Comparison of ENCODE assay signal across 19 cellular contexts in genomic region chr17:16033729-16034349, GRCh38.
"Had no signal": no experiment of that assay in that cellular context is flagged by ENCODE, and none has a peak within 500 bp of the region (broad histone marks: within the 10 kb centered on the region; RNA-seq: fewer than 3 reads in every experiment).

No MANE protein-coding gene starts in this region.

- H3K4me1 ChIP-seq: prostate gland, right lobe of liver had no signal

- H3K4me3 ChIP-seq: hepatocyte, prostate gland, right lobe of liver, SJCRH30 had no signal

- H3K9me3 ChIP-seq: prostate gland, right lobe of liver, SJCRH30 had no signal

- H3K27ac Mint-ChIP-seq: activated CD8-positive, alpha-beta memory T cell treated with anti-CD3 and anti-CD28 coated beads, Interleukin-2, amount 10 ng/mL, durations not matched to agents 7 days and 5 days; effector memory CD8-positive, alpha-beta T cell; mesothelial cell of epicardium; stimulated activated memory B cell treated with anti-CD40 and anti-IgM and Interleukin-4, amounts not matched to agents 10 μg/mL and 1 μg/mL and 100 μg/mL, for 72 hours had no signal

- H3K4me1 Mint-ChIP-seq: brain had no signal

- H3K27me3 ChIP-seq: hepatocyte, right lobe of liver, SJCRH30 had no signal

- H3K9me3 Mint-ChIP-seq: central memory CD8-positive, alpha-beta T cell; effector memory CD8-positive, alpha-beta T cell; naive thymus-derived CD8-positive, alpha-beta T cell; stimulated activated memory B cell treated with anti-CD40 and anti-IgM and Interleukin-4, amounts not matched to agents 10 μg/mL and 1 μg/mL and 100 μg/mL, for 72 hours had no signal

- DNase-seq: activated CD4-positive, alpha-beta T cell treated with anti-CD3 and anti-CD28 coated beads for 4 hours; activated CD8-positive, alpha-beta memory T cell treated with anti-CD3 and anti-CD28 coated beads, Interleukin-2, amount 10 ng/mL, durations not matched to agents 7 days and 5 days; activated naive CD4-positive, alpha-beta T cell treated with Interleukin-2 at 50 U/mL for 16 hours; amygdala; effector memory CD8-positive, alpha-beta T cell; naive thymus-derived CD8-positive, alpha-beta T cell; nucleus accumbens; right lobe of liver; SJCRH30; T1000; trophoblast cell had no signal

- ATAC-seq: activated CD8-positive, alpha-beta memory T cell treated with anti-CD3 and anti-CD28 coated beads, Interleukin-2, amount 10 ng/mL, durations not matched to agents 7 days and 5 days; effector memory CD8-positive, alpha-beta T cell; naive thymus-derived CD8-positive, alpha-beta T cell; right lobe of liver; stimulated activated memory B cell treated with anti-CD40 and anti-IgM and Interleukin-4, amounts not matched to agents 10 μg/mL and 1 μg/mL and 100 μg/mL, for 72 hours had no signal

- H3K27ac ChIP-seq: epithelial cell of prostate, hepatocyte, prostate gland, right lobe of liver, SJCRH30, VCaP had no signal

- H3K27me3 Mint-ChIP-seq: activated CD8-positive, alpha-beta memory T cell treated with anti-CD3 and anti-CD28 coated beads, Interleukin-2, amount 10 ng/mL, durations not matched to agents 7 days and 5 days; brain; central memory CD8-positive, alpha-beta T cell; effector memory CD8-positive, alpha-beta T cell; naive thymus-derived CD8-positive, alpha-beta T cell; stimulated activated memory B cell treated with anti-CD40 and anti-IgM and Interleukin-4, amounts not matched to agents 10 μg/mL and 1 μg/mL and 100 μg/mL, for 72 hours had no signal

- H3K4me3 Mint-ChIP-seq: activated CD8-positive, alpha-beta memory T cell treated with anti-CD3 and anti-CD28 coated beads, Interleukin-2, amount 10 ng/mL, durations not matched to agents 7 days and 5 days; brain; central memory CD8-positive, alpha-beta T cell; effector memory CD8-positive, alpha-beta T cell; mesothelial cell of epicardium; naive thymus-derived CD8-positive, alpha-beta T cell; stimulated activated memory B cell treated with anti-CD40 and anti-IgM and Interleukin-4, amounts not matched to agents 10 μg/mL and 1 μg/mL and 100 μg/mL, for 72 hours had no signal
